ENCODE assay signal across 20 cellular contexts in the genomic region with DNA sequence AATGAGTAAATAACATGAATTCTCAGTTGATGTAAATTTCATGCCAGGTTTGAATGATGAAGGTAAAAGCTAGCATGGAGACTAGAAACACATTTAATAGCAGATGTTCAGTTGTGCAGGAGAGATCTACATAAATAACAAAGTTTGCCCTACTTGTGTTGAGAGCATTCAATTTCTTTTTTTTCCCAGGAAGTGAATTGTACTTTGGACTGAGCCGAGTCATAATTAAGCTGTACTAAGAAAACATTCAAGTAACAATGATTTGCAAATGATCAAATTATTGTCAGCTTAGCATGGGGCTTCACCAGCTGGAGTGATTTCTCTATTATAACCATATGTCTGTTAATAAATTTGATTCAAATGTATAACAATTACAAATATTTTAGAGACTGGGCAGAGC.
DNase-seq lines count a peak whose midpoint lies in the region; ATAC-seq, FAIRE-seq and TF ChIP-seq lines count a peak whose summit lies in the region.
"Had no signal": no experiment of that assay in that cellular context is flagged by ENCODE, and none has a peak within 500 bp of the region (broad histone marks: within the 10 kb centered on the region; RNA-seq: fewer than 3 reads in every experiment).

No MANE protein-coding gene starts in this region.

- no peak overlapping the region for H3K4me3 ChIP-seq in OCI-LY3 (ENCODE audit: low read length)
- no peak overlapping the region for H3K4me3 ChIP-seq in mucosa of descending colon
- H3K4me3 ChIP-seq: BLaER1 treated with 17β-estradiol and CSF1 and Interleukin-3, amounts not matched to agents 10 nM and 100 nM; MG63 had no signal

- no peaks in the 10 kb centered on the region for H3K79me2 ChIP-seq in OCI-LY3 (ENCODE audit: low read length)

- H2AFZ ChIP-seq in OCI-LY3 (ENCODE audit: low read depth, low read length), result 0 out of 2 replicates have a peak overlapping the region, but pooled peaks have one; percentile 74

- no peak for TF ChIP-seq POLR2A in GM12892 (IDR thresholded peaks at IDR 0.05; ENCODE audit: low read depth, low read length)

- TF ChIP-seq CTCF in OCI-LY3 (IDR thresholded peaks at IDR 0.05; ENCODE audit: low read depth, low read length) (no peak), mucosa of descending colon (IDR thresholded peaks at IDR 0.05) (no peak)

- peak; percentile 45 for DNase-seq in DMS53 (lab: John Stamatoyannopoulos, UW)
- DNase-seq in NCI-H1105 (lab: John Stamatoyannopoulos, UW), result peak; percentile 65
- DNase-seq in mucosa of descending colon, result peak in 1 of 3 donors; percentile 11
- no peak for DNase-seq in GM12892 (ENCODE audit: insufficient read length)
- DNase-seq in substantia nigra (lab: John Stamatoyannopoulos, UW), result no peak
- DNase-seq: CD8-positive, alpha-beta T cell; DND-41; Karpas-422; MG63; NCI-H1048; NCI-H187; NCI-H2107; NCI-H226; NK-92 treated with Interleukin-12 subunit alpha and Interleukin-12 subunit beta, amount 100 ng/mL, for 24 hours had no signal

- no peaks in the 10 kb centered on the region for H3K27me3 ChIP-seq in OCI-LY3 (ENCODE audit: low read depth, low read length)
- H3K27me3 ChIP-seq: BLaER1 treated with 17β-estradiol and CSF1 and Interleukin-3, amounts not matched to agents 10 nM and 100 nM; MG63 had no signal

- intact Hi-C loops in mucosa of descending colon (cut with DNase I, micrococcal nuclease), result no loop called here

- FAIRE-seq in GM12892 (lab: Jason Lieb, UNC), result no peak
- FAIRE-seq: H54, RCC 7860 had no signal

- no peaks in the 10 kb centered on the region for H3K9me3 ChIP-seq in OCI-LY3 (ENCODE audit: insufficient read depth, low read length)
- H3K9me3 ChIP-seq in mucosa of descending colon, result no peaks in the 10 kb centered on the region
- H3K9me3 ChIP-seq: BLaER1 treated with 17β-estradiol and CSF1 and Interleukin-3, amounts not matched to agents 10 nM and 100 nM; MG63 had no signal

- ATAC-seq in mucosa of descending colon (peak; percentile 64), HG03280 (IDR thresholded peaks at IDR 0.05; ENCODE audit: unreplicated experiment) (no peak)
- ATAC-seq: CD8-positive, alpha-beta T cell; Right ventricle myocardium inferior had no signal

- H3K27ac ChIP-seq in OCI-LY3 (ENCODE audit: low read length), result no peak overlapping the region
- H3K27ac ChIP-seq in substantia nigra (ENCODE audit: low read depth, low read length, poor library complexity, severe bottlenecking), result no peak overlapping the region
- H3K27ac ChIP-seq: BLaER1 treated with 17β-estradiol and CSF1 and Interleukin-3, amounts not matched to agents 10 nM and 100 nM had no signal

- H3K4me1 ChIP-seq in OCI-LY3 (ENCODE audit: low read length), result peaks cover 40% of the 10 kb centered on the region
- H3K4me1 ChIP-seq in mucosa of descending colon (ENCODE audit: low read depth), result peaks cover 14% of the 10 kb centered on the region
- H3K4me1 ChIP-seq: BLaER1 treated with 17β-estradiol and CSF1 and Interleukin-3, amounts not matched to agents 10 nM and 100 nM had no signal

- no peaks in the 10 kb centered on the region for H4K20me1 ChIP-seq in OCI-LY3 (ENCODE audit: insufficient read depth, low read length)
- H4K20me1 ChIP-seq: BLaER1 treated with 17β-estradiol and CSF1 and Interleukin-3, amounts not matched to agents 10 nM and 100 nM had no signal

- no peak overlapping the region for H3K9ac ChIP-seq in OCI-LY3 (ENCODE audit: low read length)
- H3K9ac ChIP-seq: BLaER1 treated with 17β-estradiol and CSF1 and Interleukin-3, amounts not matched to agents 10 nM and 100 nM had no signal

- H3K36me3 ChIP-seq in OCI-LY3 (replicated peaks; ENCODE audit: low read depth, low read length) (no peaks in the 10 kb centered on the region), mucosa of descending colon (ENCODE audit: low read depth) (no peaks in the 10 kb centered on the region)
- H3K36me3 ChIP-seq: BLaER1 treated with 17β-estradiol and CSF1 and Interleukin-3, amounts not matched to agents 10 nM and 100 nM; MG63 had no signal

- no peak overlapping the region; the same call in 1 of the 2 replicates for H3K4me2 ChIP-seq in OCI-LY3 (ENCODE audit: low read length)
- H3K4me2 ChIP-seq: BLaER1 treated with 17β-estradiol and CSF1 and Interleukin-3, amounts not matched to agents 10 nM and 100 nM had no signal

Comparison
In these comparisons a context has a peak if more than half of its experiments do, and no peak if none do; other contexts are left out.
1. DNase-seq: peak in DMS53 (single experiment) and NCI-H1105 (single experiment); none in GM12892 (single experiment) and substantia nigra (0 of 49).